Comparison of ENCODE assay signal across 25 cellular contexts in the genomic region with DNA sequence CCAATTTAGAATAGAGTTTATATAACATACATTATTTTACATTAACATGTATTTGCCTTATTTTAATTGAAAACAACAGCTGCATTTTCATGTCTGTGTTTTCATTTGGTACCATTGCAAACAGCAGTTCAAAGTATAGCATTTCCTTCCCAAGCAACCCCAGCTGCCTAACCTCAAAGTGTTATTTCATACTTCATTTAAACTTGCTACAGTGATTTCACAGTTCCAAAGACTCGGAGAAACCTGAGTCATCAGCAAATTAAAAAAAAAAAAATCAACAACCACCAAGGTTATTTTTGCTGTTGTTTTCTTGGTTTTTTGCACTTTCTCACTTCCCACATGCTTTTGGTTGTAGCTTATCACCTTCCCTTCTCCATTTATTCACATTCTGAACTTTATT.
A peak's percentile ranks its signal among the peaks of the same experiment; 100 is the strongest.
DNase-seq lines count a peak whose midpoint lies in the region; ATAC-seq and TF ChIP-seq lines count a peak whose summit lies in the region.
"Had no signal": no experiment of that assay in that cellular context is flagged by ENCODE, and none has a peak within 500 bp of the region (broad histone marks: within the 10 kb centered on the region; RNA-seq: fewer than 3 reads in every experiment).

No MANE protein-coding gene starts in this region.

- H3K9me3 ChIP-seq in breast epithelium (no peaks in the 10 kb centered on the region), smooth muscle cell (replicated peaks; ENCODE audit: low read depth) (no peaks in the 10 kb centered on the region)
- H3K9me3 ChIP-seq: transverse colon had no signal

- no peak overlapping the region for H3K9ac ChIP-seq in smooth muscle cell (ENCODE audit: low read depth)

- no peak overlapping the region for H2AFZ ChIP-seq in smooth muscle cell (ENCODE audit: low read depth)

- H3K4me3 Mint-ChIP-seq in MCF 10A (ENCODE audit: unreplicated experiment): no peak overlapping the region
- H3K4me3 Mint-ChIP-seq: CD14-positive monocyte; effector memory CD8-positive, alpha-beta T cell; nephron progenitor cell; stimulated activated naive CD8-positive, alpha-beta T cell treated with anti-CD3 and anti-CD28 coated beads, Interleukin-15, Interleukin-2, amounts not matched to agents 100 ng/mL and 50 ng/mL, for 24 hours; T-cell had no signal

- no peak for ATAC-seq in GM19035 (IDR thresholded peaks at IDR 0.05; ENCODE audit: unreplicated experiment)
- ATAC-seq: effector memory CD8-positive, alpha-beta T cell; K562; T-cell had no signal

- WGBS in smooth muscle cell (ENCODE audit: low lambda C conversion rate): 59% methylated on average over 1 of the region's 1 CpG

- POLR2A ChIA-PET in MCF 10A (lab: Yijun Ruan, JAX): interaction anchor here (0.6 to 1.2 kb wide), 5 partner anchors 9 to 317 kb away, joined by 3 to 4 read pairs (median 3); no protein-coding TSS in a partner anchor
- POLR2A ChIA-PET in RWPE1 (lab: Yijun Ruan, JAX; ENCODE audit: low non-redundant PET): no interaction called here

- intact Hi-C loops in MCF 10A (cut with micrococcal nuclease) (no loop called here), breast epithelium (cut with DNase I; ENCODE audit: low total_unique reads) (no loop called here), dorsolateral prefrontal cortex (cut with DNase I) (no loop called here)

- no peak for TF ChIP-seq POLR2A in breast epithelium (IDR thresholded peaks at IDR 0.05)

- no peaks in the 10 kb centered on the region for H3F3A ChIP-seq in smooth muscle cell (ENCODE audit: low read depth)

- H3K9me3 Mint-ChIP-seq in MCF 10A (ENCODE audit: unreplicated experiment): peaks cover 5% of the 10 kb centered on the region
- H3K9me3 Mint-ChIP-seq: nephron progenitor cell had no signal

- no peak overlapping the region for H3K4me3 ChIP-seq in breast epithelium
- H3K4me3 ChIP-seq in foreskin fibroblast (ENCODE audit: low read depth in 1 of 2, low read length in 2 of 2): no peak overlapping the region
- no peak overlapping the region for H3K4me3 ChIP-seq in dorsolateral prefrontal cortex
- no peak overlapping the region for H3K4me3 ChIP-seq in smooth muscle cell
- H3K4me3 ChIP-seq: K562, skin epidermis, transverse colon had no signal

- no peaks in the 10 kb centered on the region for H4K20me1 ChIP-seq in smooth muscle cell (ENCODE audit: low read depth)

- peak overlapping the region; percentile 4 for H3K27ac Mint-ChIP-seq in MCF 10A (ENCODE audit: low read depth, unreplicated experiment)
- H3K27ac Mint-ChIP-seq: CD14-positive monocyte; effector memory CD8-positive, alpha-beta T cell; nephron progenitor cell; stimulated activated naive CD8-positive, alpha-beta T cell treated with anti-CD3 and anti-CD28 coated beads, Interleukin-15, Interleukin-2, amounts not matched to agents 100 ng/mL and 50 ng/mL, for 24 hours; T-cell had no signal

- H3K36me3 ChIP-seq in breast epithelium: no peaks in the 10 kb centered on the region
- no peaks in the 10 kb centered on the region for H3K36me3 ChIP-seq in smooth muscle cell (ENCODE audit: low read depth)
- H3K36me3 ChIP-seq: transverse colon had no signal

- H3K79me2 ChIP-seq in smooth muscle cell (ENCODE audit: low read depth): no peaks in the 10 kb centered on the region

- H3K27me3 Mint-ChIP-seq in MCF 10A (ENCODE audit: insufficient read depth, unreplicated experiment): no peaks in the 10 kb centered on the region
- H3K27me3 Mint-ChIP-seq: effector memory CD8-positive, alpha-beta T cell; stimulated activated naive CD8-positive, alpha-beta T cell treated with anti-CD3 and anti-CD28 coated beads, Interleukin-15, Interleukin-2, amounts not matched to agents 100 ng/mL and 50 ng/mL, for 24 hours; T-cell had no signal

- H3K4me1 ChIP-seq in breast epithelium (no peaks in the 10 kb centered on the region), smooth muscle cell (ENCODE audit: low read depth) (no peaks in the 10 kb centered on the region)
- H3K4me1 ChIP-seq: transverse colon had no signal

- H3K27me3 ChIP-seq in breast epithelium (no peaks in the 10 kb centered on the region), dorsolateral prefrontal cortex (no peaks in the 10 kb centered on the region), smooth muscle cell (ENCODE audit: low read depth) (no peaks in the 10 kb centered on the region)
- H3K27me3 ChIP-seq: transverse colon had no signal

- no peak overlapping the region for H3K4me2 ChIP-seq in smooth muscle cell

- H3K36me3 Mint-ChIP-seq in MCF 10A (ENCODE audit: insufficient read depth, unreplicated experiment): no peaks in the 10 kb centered on the region
- H3K36me3 Mint-ChIP-seq: CD14-positive monocyte, T-cell had no signal

- CTCF ChIA-PET in MCF 10A (lab: Yijun Ruan, JAX) (interaction anchor here (0.6 kb wide), 1 partner anchor 369 kb away, joined by 3 read pairs; no protein-coding TSS in a partner anchor), RWPE1 (lab: Yijun Ruan, JAX) (interaction anchor here (0.6 kb wide), 1 partner anchor 636 kb away, joined by 6 read pairs; no protein-coding TSS in a partner anchor)

- peak; percentile 38 for DNase-seq in MCF 10A (ENCODE audit: unreplicated experiment)
- no peak for DNase-seq in breast epithelium (ENCODE audit: low spot score in 2 of 2)
- DNase-seq in RWPE1 (ENCODE audit: low spot score): peak; percentile 2
- DNase-seq in foreskin fibroblast: peak; percentile 1 to 3
- no peak for DNase-seq in dorsolateral prefrontal cortex
- no peak for DNase-seq in Ammon's horn (ENCODE audit: low spot score)
- DNase-seq in smooth muscle cell (lab: John Stamatoyannopoulos, UW; ENCODE audit: unreplicated experiment): no peak
- DNase-seq: activated CD4-positive, alpha-beta T cell treated with anti-CD3 and anti-CD28 coated beads, Interleukin-2, amount 50 U/mL, for 4 hours; activated naive CD4-positive, alpha-beta T cell; anterior cingulate cortex; effector memory CD8-positive, alpha-beta T cell; mesendoderm; NCI-H1092; NCI-H2081 treated with DMSO at 0.1 percent for 48 hours; NCI-H524; nephron progenitor cell; SHP77 treated with DMSO at 0.1 percent for 48 hours; stimulated activated CD4-positive, alpha-beta T cell treated with anti-CD3 and anti-CD28 coated beads, Interleukin-2, amount 100 ng/mL, for 48 hours; T-cell; transverse colon had no signal

- no peak overlapping the region for H3K27ac ChIP-seq in breast epithelium
- H3K27ac ChIP-seq in RWPE1: no peak overlapping the region
- no peak overlapping the region for H3K27ac ChIP-seq in dorsolateral prefrontal cortex
- no peak overlapping the region for H3K27ac ChIP-seq in smooth muscle cell (ENCODE audit: low read depth)
- H3K27ac ChIP-seq: skin epidermis, transverse colon had no signal

- no TSS peak for BruUV-seq in MCF 10A (replicated peaks; lab: Mats Ljungman, UMichigan)

- H3K4me1 Mint-ChIP-seq in MCF 10A (ENCODE audit: insufficient read depth, unreplicated experiment): peaks cover 19% of the 10 kb centered on the region
- H3K4me1 Mint-ChIP-seq: CD14-positive monocyte, nephron progenitor cell, T-cell had no signal

- no peak for TF ChIP-seq CTCF in MCF 10A (IDR thresholded peaks at IDR 0.05; ENCODE audit: unreplicated experiment)
- TF ChIP-seq CTCF in breast epithelium (IDR thresholded peaks at IDR 0.05): no peak
- TF ChIP-seq CTCF in RWPE1 (conservative IDR thresholded peaks at IDR 0.05; ENCODE audit: low read depth): no peak
- TF ChIP-seq CTCF in foreskin fibroblast (IDR thresholded peaks at IDR 0.05; ENCODE audit: low read depth, low read length): no peak
- TF ChIP-seq CTCF in dorsolateral prefrontal cortex (IDR thresholded peaks at IDR 0.05 in 54 of 56, conservative IDR thresholded peaks at IDR 0.05 in 2 of 56; ENCODE audit: low read depth in 1 of 56, partially characterized antibody in 56 of 56): no peak
- no peak for TF ChIP-seq CTCF in smooth muscle cell (IDR thresholded peaks at IDR 0.05; ENCODE audit: borderline replicate concordance, insufficient read depth, poor library complexity, severe bottlenecking)

Comparison
In these comparisons a context has a peak if more than half of its experiments do, and no peak if none do; other contexts are left out.
1. DNase-seq: peak in MCF 10A (single experiment), RWPE1 (single experiment) and foreskin fibroblast (2 of 2); none in breast epithelium (0 of 2), dorsolateral prefrontal cortex (0 of 10), Ammon's horn (single experiment) and smooth muscle cell (single experiment).